Comparison of ENCODE assay signal across 1 cellular context in genomic region chr6:169262602-169263001, GRCh38. TPM values are rescaled to one million over a fixed set of nuclear protein-coding genes. Genes with fewer than 3 reads are reported as not detected.
"Had no signal": no experiment of that assay in that cellular context is flagged by ENCODE, and none has a peak within 500 bp of the region (broad histone marks: within the 10 kb centered on the region; RNA-seq: fewer than 3 reads in every experiment).

No MANE protein-coding gene starts in this region.

RNA-seq across cellular contexts. Expression of gene THBS2, which starts 9.0 kb away (rescaled TPM):
- total RNA-seq: HT-29 had no signal
